In the genomic region with DNA sequence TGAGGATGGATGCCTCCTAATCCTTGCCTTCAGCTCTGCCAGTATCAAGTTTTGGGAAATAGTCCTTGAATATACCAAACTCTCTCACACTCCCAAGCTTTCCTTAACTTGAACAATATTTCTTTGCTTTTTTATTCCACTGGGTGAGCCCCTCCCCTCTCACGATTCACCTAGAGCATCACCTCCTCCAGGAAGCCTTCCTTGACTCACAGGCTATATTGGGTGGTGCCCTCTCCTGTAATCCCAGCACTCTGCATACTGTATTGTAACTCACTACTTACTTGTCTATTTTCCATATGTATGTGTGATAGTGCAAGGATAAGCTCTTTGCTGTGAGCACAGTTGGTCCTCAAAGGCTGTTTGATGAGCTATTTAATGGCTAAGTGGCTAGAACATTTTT, we compare ENCODE assay signal across 38 cellular contexts.
"Had no signal": no experiment of that assay in that cellular context is flagged by ENCODE, and none has a peak within 500 bp of the region (broad histone marks: within the 10 kb centered on the region; RNA-seq: fewer than 3 reads in every experiment).

No MANE protein-coding gene starts in this region.

- H3K9me3 ChIP-seq: adrenal gland, body of pancreas had no signal

- DNase-seq: activated B cell treated with CpG ODN at 0.5 μM for 24 hours; activated CD4-positive, alpha-beta memory T cell treated with anti-CD3 and anti-CD28 coated beads for 36 hours; activated CD4-positive, alpha-beta T cell treated with anti-CD3 and anti-CD28 coated beads for 4 hours; activated CD4-positive, alpha-beta T cell treated with anti-CD3 and anti-CD28 coated beads, Interleukin-2, amount 10 ng/mL, durations not matched to agents 24 days and 14 days; activated CD4-positive, alpha-beta T cell treated with anti-CD3 and anti-CD28 coated beads, Interleukin-2, amount 50 U/mL, for 1 hour; activated CD4-positive, alpha-beta T cell treated with anti-CD3 and anti-CD28 coated beads, Interleukin-2, amount 50 U/mL, for 4 hours; activated CD4-positive, CD25-positive, alpha-beta regulatory T cell treated with anti-CD3 and anti-CD28 coated beads, Interleukin-2, amount 50 U/mL, for 72 hours; activated CD8-positive, alpha-beta memory T cell treated with anti-CD3 and anti-CD28 coated beads, Interleukin-2, amount 50 U/mL, for 4 hours; activated CD8-positive, alpha-beta T cell treated with anti-CD3 and anti-CD28 coated beads for 36 hours; activated effector memory CD4-positive, alpha-beta T cell treated with anti-CD3 and anti-CD28 coated beads, Interleukin-2, amount 50 U/mL, for 16 hours; activated gamma-delta T cell treated with Interleukin-2 at 50 U/mL for 16 hours; activated naive CD4-positive, alpha-beta T cell; activated naive CD4-positive, alpha-beta T cell treated with anti-CD3 and anti-CD28 coated beads for 36 hours; activated naive CD4-positive, alpha-beta T cell treated with anti-CD3 and anti-CD28 coated beads, Interleukin-2, amount 50 U/mL, for 16 hours; activated naive CD8-positive, alpha-beta T cell treated with anti-CD3 and anti-CD28 coated beads for 36 hours; activated T-cell treated with anti-CD3 and anti-CD28 coated beads for 4 hours; activated T-cell treated with anti-CD3 and anti-CD28 coated beads, Interleukin-2, amount 50 U/mL, for 1 hour; activated T-cell treated with anti-CD3 and anti-CD28 coated beads, Interleukin-2, amount 50 U/mL, for 4 hours; activated T-cell treated with anti-CD3 and anti-CD28 coated beads, Interleukin-2, amount 50 U/mL, for 72 hours; amniotic stem cell; aorta; body of pancreas; caudate nucleus; cerebellar nuclear complex; T-helper 1 cell; T-helper 2 cell; T-helper 9 cell had no signal

- H3K36me3 ChIP-seq: adrenal gland, cardiac muscle cell had no signal

- H3K4me1 ChIP-seq: adrenal gland had no signal

- H3K9me3 Mint-ChIP-seq: activated B cell treated with CpG ODN at 0.5 μM for 24 hours; activated CD4-positive, alpha-beta memory T cell treated with anti-CD3 and anti-CD28 coated beads for 36 hours; activated CD4-positive, alpha-beta T cell treated with anti-CD3 and anti-CD28 coated beads, Interleukin-2, amount 10 ng/mL, durations not matched to agents 24 days and 14 days; activated CD8-positive, alpha-beta T cell treated with anti-CD3 and anti-CD28 coated beads for 36 hours; activated naive CD4-positive, alpha-beta T cell treated with anti-CD3 and anti-CD28 coated beads for 36 hours; activated naive CD4-positive, alpha-beta T cell treated with anti-CD3 and anti-CD28 coated beads, Interleukin-2, amount 50 U/mL, for 72 hours; activated naive CD8-positive, alpha-beta T cell treated with anti-CD3 and anti-CD28 coated beads for 36 hours; activated T-cell treated with anti-CD3 and anti-CD28 coated beads, Interleukin-2, amount 50 U/mL, for 4 hours; activated T-cell treated with anti-CD3 and anti-CD28 coated beads, Interleukin-2, amount 50 U/mL, for 72 hours; activated T-helper 1 cell treated with anti-CD3 and anti-CD28 coated beads, Interleukin-12 subunit alpha, Interleukin-12 subunit beta, Interleukin-2, Interleukin-4 antibody, amounts not matched to agents 30 ng/mL and 10 ng/mL and 1 ng/mL, durations not matched to agents 14 hours and 24 hours and 36 hours; activated T-helper 17 cell treated with anti-CD3 and anti-CD28 coated beads, Interleukin-2, amount 50 U/mL, for 72 hours; central memory CD8-positive, alpha-beta T cell; T-helper 1 cell treated with Interleukin-12 subunit alpha and Interleukin-12 subunit beta and Interleukin-4 antibody, amounts not matched to agents 30 μg/mL and 1 μg/mL, for 36 hours; T-helper 2 cell treated with Interferon-gamma antibody and Interleukin-4, amounts not matched to agents 5 μg/mL and 100 μg/mL, for 36 hours had no signal

- H3K4me3 Mint-ChIP-seq: activated B cell treated with CpG ODN at 0.5 μM for 24 hours; activated CD4-positive, alpha-beta memory T cell treated with anti-CD3 and anti-CD28 coated beads for 36 hours; activated CD4-positive, alpha-beta T cell treated with anti-CD3 and anti-CD28 coated beads, Interleukin-2, amount 10 ng/mL, durations not matched to agents 24 days and 14 days; activated CD8-positive, alpha-beta T cell treated with anti-CD3 and anti-CD28 coated beads for 36 hours; activated naive CD4-positive, alpha-beta T cell treated with anti-CD3 and anti-CD28 coated beads for 36 hours; activated naive CD8-positive, alpha-beta T cell treated with anti-CD3 and anti-CD28 coated beads for 36 hours; activated T-cell treated with anti-CD3 and anti-CD28 coated beads, Interleukin-2, amount 50 U/mL, for 4 hours; activated T-cell treated with anti-CD3 and anti-CD28 coated beads, Interleukin-2, amount 50 U/mL, for 72 hours; activated T-helper 1 cell treated with anti-CD3 and anti-CD28 coated beads, Interleukin-12 subunit alpha, Interleukin-12 subunit beta, Interleukin-2, Interleukin-4 antibody, amounts not matched to agents 30 ng/mL and 10 ng/mL and 1 ng/mL, durations not matched to agents 14 hours and 24 hours and 36 hours; activated T-helper 17 cell treated with anti-CD3 and anti-CD28 coated beads, Interleukin-2, amount 50 U/mL, for 72 hours; central memory CD8-positive, alpha-beta T cell; T-helper 1 cell treated with Interleukin-12 subunit alpha and Interleukin-12 subunit beta and Interleukin-4 antibody, amounts not matched to agents 30 μg/mL and 1 μg/mL, for 36 hours; T-helper 2 cell treated with Interferon-gamma antibody and Interleukin-4, amounts not matched to agents 5 μg/mL and 100 μg/mL, for 36 hours had no signal

- H3K27me3 ChIP-seq: adrenal gland, body of pancreas, cardiac muscle cell had no signal

- H3K4me1 Mint-ChIP-seq: activated T-helper 17 cell treated with anti-CD3 and anti-CD28 coated beads, Interleukin-2, amount 50 U/mL, for 72 hours had no signal

- ATAC-seq: activated CD8-positive, alpha-beta T cell treated with anti-CD3 and anti-CD28 coated beads for 36 hours; activated naive CD4-positive, alpha-beta T cell treated with anti-CD3 and anti-CD28 coated beads, Interleukin-2, amount 50 U/mL, for 72 hours; activated T-cell treated with anti-CD3 and anti-CD28 coated beads, Interleukin-2, amount 50 U/mL, for 4 hours; activated T-cell treated with anti-CD3 and anti-CD28 coated beads, Interleukin-2, amount 50 U/mL, for 72 hours; activated T-helper 17 cell treated with anti-CD3 and anti-CD28 coated beads, Interleukin-2, amount 50 U/mL, for 72 hours; body of pancreas had no signal

- H3K36me3 Mint-ChIP-seq: activated CD4-positive, alpha-beta memory T cell treated with anti-CD3 and anti-CD28 coated beads for 36 hours; activated naive CD4-positive, alpha-beta T cell treated with anti-CD3 and anti-CD28 coated beads, Interleukin-2, amount 50 U/mL, for 72 hours; activated naive CD8-positive, alpha-beta T cell treated with anti-CD3 and anti-CD28 coated beads for 36 hours had no signal

- FAIRE-seq: astrocyte, TTC549 had no signal

- H3K27ac Mint-ChIP-seq: activated B cell treated with CpG ODN at 0.5 μM for 24 hours; activated CD4-positive, alpha-beta memory T cell treated with anti-CD3 and anti-CD28 coated beads for 36 hours; activated CD4-positive, alpha-beta T cell treated with anti-CD3 and anti-CD28 coated beads, Interleukin-2, amount 10 ng/mL, durations not matched to agents 24 days and 14 days; activated CD8-positive, alpha-beta T cell treated with anti-CD3 and anti-CD28 coated beads for 36 hours; activated naive CD4-positive, alpha-beta T cell treated with anti-CD3 and anti-CD28 coated beads for 36 hours; activated naive CD4-positive, alpha-beta T cell treated with anti-CD3 and anti-CD28 coated beads, Interleukin-2, amount 50 U/mL, for 72 hours; activated naive CD8-positive, alpha-beta T cell treated with anti-CD3 and anti-CD28 coated beads for 36 hours; activated T-cell treated with anti-CD3 and anti-CD28 coated beads, Interleukin-2, amount 50 U/mL, for 72 hours; activated T-helper 1 cell treated with anti-CD3 and anti-CD28 coated beads, Interleukin-12 subunit alpha, Interleukin-12 subunit beta, Interleukin-2, Interleukin-4 antibody, amounts not matched to agents 30 ng/mL and 10 ng/mL and 1 ng/mL, durations not matched to agents 14 hours and 24 hours and 36 hours; activated T-helper 17 cell treated with anti-CD3 and anti-CD28 coated beads, Interleukin-2, amount 50 U/mL, for 72 hours; T-helper 1 cell treated with Interleukin-12 subunit alpha and Interleukin-12 subunit beta and Interleukin-4 antibody, amounts not matched to agents 30 μg/mL and 1 μg/mL, for 36 hours; T-helper 2 cell treated with Interferon-gamma antibody and Interleukin-4, amounts not matched to agents 5 μg/mL and 100 μg/mL, for 36 hours had no signal

- H3K4me3 ChIP-seq: adrenal gland, body of pancreas, cardiac muscle cell had no signal

- H3K27ac ChIP-seq: adrenal gland, body of pancreas, cardiac muscle cell, VCaP had no signal
